ENCODE assay signal across 19 cellular contexts in genomic region chr4:185467101-185467500, GRCh38. TPM values are rescaled to one million over a fixed set of nuclear protein-coding genes. Genes with fewer than 3 reads are reported as not detected.
DNase-seq lines count a peak whose midpoint lies in the region; ATAC-seq and TF ChIP-seq lines count a peak whose summit lies in the region.
"Had no signal": no experiment of that assay in that cellular context is flagged by ENCODE, and none has a peak within 500 bp of the region (broad histone marks: within the 10 kb centered on the region; RNA-seq: fewer than 3 reads in every experiment).

No MANE protein-coding gene starts in this region.

- peaks cover 12% of the 10 kb centered on the region for H3K4me1 ChIP-seq in skeletal muscle satellite cell (ENCODE audit: control insufficient read depth, insufficient read depth, low read length)
- H3K4me1 ChIP-seq: SJCRH30 had no signal

- peak overlapping the region; percentile 75 for H3K27ac ChIP-seq in caudate nucleus (ENCODE audit: low read depth, low read length)
- H3K27ac ChIP-seq: RWPE1, SJCRH30 had no signal

- no peaks in the 10 kb centered on the region for H3K36me3 ChIP-seq in skeletal muscle satellite cell (ENCODE audit: insufficient read depth, low read length)
- H3K36me3 ChIP-seq: BE2C, SJCRH30 had no signal

- peak; percentile 52 for DNase-seq in LHCN-M2 (ENCODE audit: low read depth)
- peak in 4 of 61 donors; percentile 17 to 81 (median 32) for DNase-seq in caudate nucleus (lab: John Stamatoyannopoulos, UW)
- DNase-seq in inferior parietal cortex (ENCODE audit: extremely low spot score) = peak; percentile 26
- DNase-seq in activated effector memory CD4-positive, alpha-beta T cell treated with Interleukin-2 at 50 U/mL for 16 hours = no peak
- no peak for DNase-seq in GM13976 (ENCODE audit: low spot score)
- DNase-seq: BE2C; CD8-positive, alpha-beta T cell; GF-D8; MV-4-11; NCI-H1436 treated with DMSO at 0.1 percent for 48 hours; NCI-H2081 treated with DMSO at 0.1 percent for 48 hours; NCI-H2227 treated with DMSO at 0.1 percent for 48 hours; NCI-H69; NK-92 treated with Interleukin-12 subunit alpha and Interleukin-12 subunit beta, amount 100 ng/mL, for 24 hours; OCI-M1; SJCRH30 had no signal

- H3K9ac ChIP-seq in skeletal muscle satellite cell (ENCODE audit: low read depth, low read length) = peak overlapping the region; percentile 29

- TF ChIP-seq CTCF in GM13976 (IDR thresholded peaks at IDR 0.05; ENCODE audit: borderline replicate concordance, control extremely low read depth, extremely low read depth, insufficient read depth, missing control alignments) = no peak

- peak overlapping the region; percentile 72 for H3K4me2 ChIP-seq in skeletal muscle satellite cell (ENCODE audit: low read length)

- H3K4me3 ChIP-seq in skeletal muscle satellite cell (ENCODE audit: low read length) = peak overlapping the region; percentile 56
- H3K4me3 ChIP-seq: SJCRH30 had no signal

- ATAC-seq in HG02870 (IDR thresholded peaks at IDR 0.05; ENCODE audit: unreplicated experiment) = no peak
- ATAC-seq: CD8-positive, alpha-beta T cell had no signal

- peaks cover 9% of the 10 kb centered on the region for H3K27me3 ChIP-seq in skeletal muscle satellite cell (ENCODE audit: control insufficient read depth, insufficient read depth, low read length)
- H3K27me3 ChIP-seq: SJCRH30 had no signal

- in situ Hi-C loops in GM13976 (cut with MboI; ENCODE audit: low sequenced_read_pairs, unreplicated experiment) = no loop called here

- H3K9me3 ChIP-seq in skeletal muscle satellite cell (replicated peaks; ENCODE audit: low read length) = no peaks in the 10 kb centered on the region
- H3K9me3 ChIP-seq: BE2C, SJCRH30 had no signal

RNA-seq across cellular contexts. Expression of gene CCDC110, which starts 4.4 kb away (rescaled TPM):
- total RNA-seq in LHCN-M2 (2014; rRNA removed) = 2.7 and 4.4 TPM in 2 replicates
- polyA plus RNA-seq in LHCN-M2 (2012) = 0.44 TPM
- 1.7 and 3.0 TPM in 2 replicates for total RNA-seq in skeletal muscle satellite cell (2012; rRNA removed)
- total RNA-seq: SJCRH30 had no signal

RNA-seq across cellular contexts. Expression of gene UFSP2, which starts 41.3 kb away (rescaled TPM):
- 39.2 and 42.8 TPM in 2 replicates for total RNA-seq in LHCN-M2 (2014; rRNA removed)
- 24.1 TPM for polyA plus RNA-seq in LHCN-M2 (2012)
- 30.7 and 43.9 TPM in 2 replicates for total RNA-seq in skeletal muscle satellite cell (2012; rRNA removed)

Comparison
In these comparisons a context has a peak if more than half of its experiments do, and no peak if none do; other contexts are left out.
1. DNase-seq: peak in LHCN-M2 (single experiment) and inferior parietal cortex (single experiment); none in activated effector memory CD4-positive, alpha-beta T cell treated with Interleukin-2 at 50 U/mL for 16 hours (single experiment) and GM13976 (single experiment).